In the genomic region with DNA sequence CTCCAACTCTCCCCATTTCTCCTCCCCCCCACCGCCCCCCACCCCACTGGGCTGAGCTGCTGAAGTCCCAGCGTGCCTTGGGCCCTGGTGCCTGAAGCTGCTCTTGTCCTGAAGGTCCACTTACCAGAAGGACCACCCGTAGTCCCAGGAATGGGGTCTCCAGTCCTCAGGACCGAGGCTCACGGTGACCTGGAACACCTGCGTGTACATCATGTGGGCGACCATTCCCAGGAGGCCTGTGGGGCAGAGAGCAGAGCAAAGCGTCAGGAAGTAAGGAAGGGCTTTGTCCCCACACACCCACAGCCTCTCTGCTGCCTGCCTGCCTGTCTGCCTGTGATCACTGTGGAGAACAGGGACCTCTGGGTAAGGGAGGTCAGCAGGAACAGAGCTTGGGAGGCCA, we compare ENCODE assay signal across 20 cellular contexts.
"Had no signal": no experiment of that assay in that cellular context is flagged by ENCODE, and none has a peak within 500 bp of the region (broad histone marks: within the 10 kb centered on the region; RNA-seq: fewer than 3 reads in every experiment).

No MANE protein-coding gene starts in this region.

- H3K27ac Mint-ChIP-seq: activated naive CD8-positive, alpha-beta T cell treated with anti-CD3 and anti-CD28 coated beads for 36 hours; naive thymus-derived CD4-positive, alpha-beta T cell; stimulated activated memory B cell treated with anti-CD40 and anti-IgM and Interleukin-4, amounts not matched to agents 10 μg/mL and 1 μg/mL and 100 μg/mL, for 72 hours; T-helper 17 cell had no signal

- H3K36me3 ChIP-seq: lower lobe of right lung, neutrophil, ovary, vagina had no signal

- ATAC-seq: foreskin keratinocyte; lower lobe of right lung; naive thymus-derived CD4-positive, alpha-beta T cell; right cardiac atrium; stimulated activated memory B cell treated with anti-CD40 and anti-IgM and Interleukin-4, amounts not matched to agents 10 μg/mL and 1 μg/mL and 100 μg/mL, for 72 hours; T-helper 17 cell had no signal

- H3K4me1 Mint-ChIP-seq: activated naive CD8-positive, alpha-beta T cell treated with anti-CD3 and anti-CD28 coated beads for 36 hours; naive thymus-derived CD4-positive, alpha-beta T cell; stimulated activated memory B cell treated with anti-CD40 and anti-IgM and Interleukin-4, amounts not matched to agents 10 μg/mL and 1 μg/mL and 100 μg/mL, for 72 hours had no signal

- H3K27ac ChIP-seq: foreskin keratinocyte, lower lobe of right lung, neutrophil, ovary, skin epidermis, testis, vagina had no signal

- H3K4me3 Mint-ChIP-seq: activated naive CD8-positive, alpha-beta T cell treated with anti-CD3 and anti-CD28 coated beads for 36 hours; naive thymus-derived CD4-positive, alpha-beta T cell; stimulated activated memory B cell treated with anti-CD40 and anti-IgM and Interleukin-4, amounts not matched to agents 10 μg/mL and 1 μg/mL and 100 μg/mL, for 72 hours; T-helper 17 cell had no signal

- H3K9me3 Mint-ChIP-seq: activated naive CD8-positive, alpha-beta T cell treated with anti-CD3 and anti-CD28 coated beads for 36 hours had no signal

- H3K4me1 ChIP-seq: foreskin keratinocyte, lower lobe of right lung, testis, vagina had no signal

- H3K4me3 ChIP-seq: lower lobe of right lung, ovary, skin epidermis, testis, vagina had no signal

- H3K27me3 ChIP-seq: foreskin keratinocyte, ovary, testis, vagina had no signal

- H3K36me3 Mint-ChIP-seq: activated naive CD8-positive, alpha-beta T cell treated with anti-CD3 and anti-CD28 coated beads for 36 hours; naive thymus-derived CD4-positive, alpha-beta T cell; stimulated activated memory B cell treated with anti-CD40 and anti-IgM and Interleukin-4, amounts not matched to agents 10 μg/mL and 1 μg/mL and 100 μg/mL, for 72 hours had no signal

- H3K9me3 ChIP-seq: lower lobe of right lung, neutrophil, ovary, testis, vagina had no signal

- DNase-seq: activated CD4-positive, alpha-beta T cell treated with anti-CD3 and anti-CD28 coated beads for 4 hours; activated CD4-positive, alpha-beta T cell treated with anti-CD3 and anti-CD28 coated beads, Interleukin-2, amount 50 U/mL, for 48 hours; activated CD4-positive, CD25-positive, alpha-beta regulatory T cell; activated naive CD8-positive, alpha-beta T cell treated with anti-CD3 and anti-CD28 coated beads for 36 hours; effector CD8-positive, alpha-beta T cell; foreskin keratinocyte; kidney; lower lobe of right lung; naive thymus-derived CD4-positive, alpha-beta T cell; ovary; stimulated activated CD4-positive, alpha-beta T cell treated with anti-CD3 and anti-CD28 coated beads, Interleukin-15, amount 100 ng/mL, for 24 hours; SW 1271; T-helper 17 cell; testis; trophoblast cell had no signal
